In the genomic region with DNA sequence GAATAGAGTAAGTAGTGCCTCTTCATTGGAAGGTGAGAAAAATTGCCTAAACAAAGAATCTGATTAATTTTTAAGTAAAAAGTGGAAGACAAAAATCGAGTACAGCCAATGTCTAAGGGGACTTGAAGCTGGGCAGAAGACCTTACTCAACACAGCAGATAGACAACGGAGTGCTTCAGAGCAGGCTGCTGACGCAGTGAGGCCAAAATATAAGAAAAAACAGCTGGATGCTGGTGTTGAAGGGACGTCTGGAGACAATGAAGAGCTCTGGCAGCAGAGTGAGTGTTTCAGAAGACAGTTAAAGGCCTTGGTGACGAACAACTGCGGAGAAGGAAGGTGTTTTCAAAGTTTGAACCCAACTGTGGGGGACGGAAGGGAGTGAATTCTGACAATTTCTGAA, we compare ENCODE assay signal across 18 cellular contexts.
A peak's percentile ranks its signal among the peaks of the same experiment; 100 is the strongest.
DNase-seq lines count a peak whose midpoint lies in the region; ATAC-seq and TF ChIP-seq lines count a peak whose summit lies in the region.
"Had no signal": no experiment of that assay in that cellular context is flagged by ENCODE, and none has a peak within 500 bp of the region (broad histone marks: within the 10 kb centered on the region; RNA-seq: fewer than 3 reads in every experiment).

No MANE protein-coding gene starts in this region.

- intact Hi-C loops in sciatic nerve (cut with DNase I) = no loop called here

- no peak overlapping the region for H2AFZ ChIP-seq in KMS-11 (ENCODE audit: low read depth)

- H3K9me3 ChIP-seq in right atrium auricular region = no peaks in the 10 kb centered on the region
- H3K9me3 ChIP-seq: SJCRH30 had no signal

- H3K27ac ChIP-seq in KMS-11 = peak overlapping the region; percentile 41; the same call in 1 of the 2 replicates
- peak overlapping the region; percentile 24 to 52 for H3K27ac ChIP-seq in coronary artery
- peak overlapping the region; percentile 48 to 71 for H3K27ac ChIP-seq in right atrium auricular region
- H3K27ac ChIP-seq: SJCRH30 had no signal

- no peak overlapping the region; the same call in 1 of the 2 replicates for H3K9ac ChIP-seq in KMS-11

- ATAC-seq in sciatic nerve = peak; percentile 55
- no peak for ATAC-seq in HG02981 (IDR thresholded peaks at IDR 0.05; ENCODE audit: unreplicated experiment)

- no peak for TF ChIP-seq CTCF in KMS-11 (conservative IDR thresholded peaks at IDR 0.05; ENCODE audit: low read depth, low read length)
- no peak for TF ChIP-seq CTCF in coronary artery (IDR thresholded peaks at IDR 0.05)
- TF ChIP-seq CTCF in right atrium auricular region (IDR thresholded peaks at IDR 0.05) = no peak

- peaks cover 43% of the 10 kb centered on the region for H3K4me1 ChIP-seq in KMS-11 (ENCODE audit: low read depth, poor library complexity, severe bottlenecking)
- H3K4me1 ChIP-seq in right atrium auricular region = peaks cover 0 to 24% of the 10 kb centered on the region in 2 donors
- H3K4me1 ChIP-seq: SJCRH30 had no signal

- no peaks in the 10 kb centered on the region for H3K79me2 ChIP-seq in KMS-11 (ENCODE audit: insufficient read depth, low read depth)

- H3K4me2 ChIP-seq in KMS-11 = peak overlapping the region; percentile 39; the same call in 1 of the 2 replicates

- H4K20me1 ChIP-seq in KMS-11 (ENCODE audit: insufficient read depth) = no peaks in the 10 kb centered on the region

- no peak for DNase-seq in coronary artery (ENCODE audit: low spot score)
- no peak for DNase-seq in right atrium auricular region (ENCODE audit: low spot score)
- DNase-seq in sciatic nerve (ENCODE audit: low spot score) = no peak
- DNase-seq in AG08395 (ENCODE audit: low spot score) = no peak
- DNase-seq in NCI-H524 (lab: John Stamatoyannopoulos, UW) = no peak
- DNase-seq: ACHN, Calu3, DMS53, H9, IMR-90, MM.1S, NCI-H1105 treated with DMSO at 0.1 percent for 48 hours, NCI-H187 treated with DMSO at 0.1 percent for 48 hours, NCI-H748 treated with DMSO at 0.1 percent for 48 hours, RPMI8226 had no signal

- H3K36me3 ChIP-seq in KMS-11 (ENCODE audit: insufficient read depth) (no peaks in the 10 kb centered on the region), right atrium auricular region (peaks cover 54% of the 10 kb centered on the region)

- no peak overlapping the region for H3K4me3 ChIP-seq in KMS-11 (IDR thresholded peaks at IDR 0.05; ENCODE audit: insufficient read depth, low read depth, low read length)
- H3K4me3 ChIP-seq in coronary artery = no peak overlapping the region
- H3K4me3 ChIP-seq in right atrium auricular region = no peak overlapping the region
- H3K4me3 ChIP-seq: SJCRH30 had no signal

- H3K27me3 ChIP-seq in KMS-11 (ENCODE audit: insufficient read depth, low read depth) (no peaks in the 10 kb centered on the region), right atrium auricular region (no peaks in the 10 kb centered on the region)
- H3K27me3 ChIP-seq: SJCRH30 had no signal
